In the genomic region with DNA sequence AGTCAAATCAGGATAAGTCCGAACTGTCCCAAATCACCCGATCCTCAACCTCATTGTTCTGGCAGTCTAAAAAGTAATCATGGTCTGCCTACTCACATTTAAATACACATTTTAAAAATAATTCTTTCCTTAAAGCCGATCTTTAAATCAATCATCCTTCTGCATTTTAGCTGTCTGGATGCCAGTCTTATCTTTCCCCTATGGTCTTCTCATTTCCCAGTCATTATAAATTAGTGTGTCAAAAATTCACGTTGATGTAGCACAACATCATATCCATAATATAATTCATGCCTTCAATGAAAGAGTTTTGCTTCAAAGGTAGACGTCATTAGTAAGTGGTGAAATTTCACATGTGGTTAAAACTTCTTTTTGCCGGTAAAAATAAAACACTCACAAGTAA, we compare ENCODE assay signal across 33 cellular contexts.
"Had no signal": no experiment of that assay in that cellular context is flagged by ENCODE, and none has a peak within 500 bp of the region (broad histone marks: within the 10 kb centered on the region; RNA-seq: fewer than 3 reads in every experiment).

No MANE protein-coding gene starts in this region.

- H3K27ac ChIP-seq: adrenal gland, ascending aorta, body of pancreas, brain microvascular endothelial cell, breast epithelium, cardiac muscle cell had no signal

- ATAC-seq: activated naive CD4-positive, alpha-beta T cell treated with anti-CD3 and anti-CD28 coated beads, Interleukin-2, amount 50 U/mL, for 72 hours; activated naive CD8-positive, alpha-beta T cell treated with anti-CD3 and anti-CD28 coated beads, Interleukin-2, amount 50 U/mL, for 24 hours; activated T-cell treated with anti-CD3 and anti-CD28 coated beads, Interleukin-2, amount 50 U/mL, for 4 hours; activated T-cell treated with anti-CD3 and anti-CD28 coated beads, Interleukin-2, amount 50 U/mL, for 72 hours; activated T-helper 17 cell treated with anti-CD3 and anti-CD28 coated beads, Interleukin-2, amount 50 U/mL, for 72 hours; body of pancreas had no signal

- H3K36me3 ChIP-seq: adrenal gland, ascending aorta, brain microvascular endothelial cell, breast epithelium, cardiac muscle cell had no signal

- H3K27me3 ChIP-seq: adrenal gland, ascending aorta, body of pancreas, brain microvascular endothelial cell, breast epithelium, cardiac muscle cell had no signal

- H3K4me1 ChIP-seq: adrenal gland, ascending aorta, body of pancreas, breast epithelium had no signal

- H3K9me3 ChIP-seq: adrenal gland, ascending aorta, body of pancreas, breast epithelium had no signal

- FAIRE-seq: astrocyte, bronchial epithelial cell had no signal

- H3K4me3 ChIP-seq: adrenal gland, ascending aorta, body of pancreas, breast epithelium, cardiac muscle cell had no signal

- DNase-seq: activated effector memory CD4-positive, alpha-beta T cell treated with anti-CD3 and anti-CD28 coated beads, Interleukin-2, amount 50 U/mL, for 16 hours; activated effector memory CD4-positive, alpha-beta T cell treated with Interleukin-2 at 50 U/mL for 16 hours; activated gamma-delta T cell; activated gamma-delta T cell treated with Interleukin-2 at 50 U/mL for 16 hours; activated naive CD4-positive, alpha-beta T cell; activated naive CD4-positive, alpha-beta T cell treated with anti-CD3 and anti-CD28 coated beads for 36 hours; activated naive CD4-positive, alpha-beta T cell treated with anti-CD3 and anti-CD28 coated beads, Interleukin-2, amount 10 ng/mL, durations not matched to agents 7 days and 5 days; activated naive CD4-positive, alpha-beta T cell treated with anti-CD3 and anti-CD28 coated beads, Interleukin-2, amount 50 U/mL, for 16 hours; activated naive CD4-positive, alpha-beta T cell treated with Interleukin-2 at 50 U/mL for 16 hours; activated naive CD8-positive, alpha-beta T cell treated with anti-CD3 and anti-CD28 coated beads for 36 hours; activated naive CD8-positive, alpha-beta T cell treated with anti-CD3 and anti-CD28 coated beads, Interleukin-2, amount 10 ng/mL, durations not matched to agents 7 days and 5 days; activated naive CD8-positive, alpha-beta T cell treated with anti-CD3 and anti-CD28 coated beads, Interleukin-2, amount 50 U/mL, for 24 hours; activated T-cell treated with anti-CD3 and anti-CD28 coated beads, Interleukin-2, amount 50 U/mL, for 24 hours; activated T-cell treated with anti-CD3 and anti-CD28 coated beads, Interleukin-2, amount 50 U/mL, for 4 hours; activated T-cell treated with anti-CD3 and anti-CD28 coated beads, Interleukin-2, amount 50 U/mL, for 48 hours; activated T-cell treated with anti-CD3 and anti-CD28 coated beads, Interleukin-2, amount 50 U/mL, for 72 hours; adrenal gland; amniotic stem cell; amygdala; anterior cingulate cortex; aorta; body of pancreas; brain microvascular endothelial cell; caudate nucleus; central memory CD4-positive, alpha-beta T cell; cerebellar nuclear complex had no signal
